1 cellular context compared by ENCODE assay signal in genomic region chr16:4273858-4274291, GRCh38.
TF ChIP-seq lines count a peak whose summit lies in the region.

No MANE protein-coding gene starts in this region.

TF ChIP-seq in HepG2, 621 proteins besides CTCF, POLR2A, EP300 and RAD21 (continues in another document):
- TF ChIP-seq SIX4 (CRISPR knock-in tag; IDR thresholded peaks at IDR 0.05), result no peak
- TF ChIP-seq ZNF326 (CRISPR knock-in tag; IDR thresholded peaks at IDR 0.05; ENCODE audit: borderline replicate concordance), result no peak
- no peak for TF ChIP-seq ZNF318 (CRISPR knock-in tag; IDR thresholded peaks at IDR 0.05)
- TF ChIP-seq SMAD1 (CRISPR knock-in tag; IDR thresholded peaks at IDR 0.05; ENCODE audit: borderline replicate concordance, low read depth), result no peak
- no peak for TF ChIP-seq ARNT2 (CRISPR knock-in tag; IDR thresholded peaks at IDR 0.05; ENCODE audit: low read depth)
- TF ChIP-seq PBX2 (CRISPR knock-in tag; IDR thresholded peaks at IDR 0.05), result no peak
- no peak for TF ChIP-seq ZNF335 (CRISPR knock-in tag; IDR thresholded peaks at IDR 0.05)
- peak; percentile 11; the same call in 1 of the 2 replicates for TF ChIP-seq ZGPAT (CRISPR knock-in tag; IDR thresholded peaks at IDR 0.05)
- TF ChIP-seq FOXA3 (CRISPR knock-in tag; IDR thresholded peaks at IDR 0.05), result no peak
- TF ChIP-seq NFYC (CRISPR knock-in tag; IDR thresholded peaks at IDR 0.05), result no peak
- no peak for TF ChIP-seq HNRNPLL (IDR thresholded peaks at IDR 0.05; ENCODE audit: low read depth, low read length, poor library complexity, severe bottlenecking)
- TF ChIP-seq STAG1 (CRISPR knock-in tag; IDR thresholded peaks at IDR 0.05), result no peak
- no peak for TF ChIP-seq ZBTB40 (IDR thresholded peaks at IDR 0.05)
- TF ChIP-seq ZBTB40 (CRISPR knock-in tag; IDR thresholded peaks at IDR 0.05), result no peak
- TF ChIP-seq U2AF1 (optimal IDR thresholded peaks at IDR 0.05; ENCODE audit: low read depth, low read length), result no peak
- no peak for TF ChIP-seq ZNF547 (CRISPR knock-in tag; IDR thresholded peaks at IDR 0.05)
- TF ChIP-seq SRY (CRISPR knock-in tag; IDR thresholded peaks at IDR 0.05), result no peak
- no peak for TF ChIP-seq MIER2 (CRISPR knock-in tag; IDR thresholded peaks at IDR 0.05)
- TF ChIP-seq FOXJ3 (CRISPR knock-in tag; IDR thresholded peaks at IDR 0.05; ENCODE audit: borderline replicate concordance), result no peak
- TF ChIP-seq NFAT5 (CRISPR knock-in tag; IDR thresholded peaks at IDR 0.05), result no peak
- TF ChIP-seq ATF7-NPFF (CRISPR knock-in tag; IDR thresholded peaks at IDR 0.05; ENCODE audit: low read depth), result no peak
- no peak for TF ChIP-seq ZNF879 (CRISPR knock-in tag; IDR thresholded peaks at IDR 0.05)
- no peak for TF ChIP-seq ZNF652 (CRISPR knock-in tag; IDR thresholded peaks at IDR 0.05; ENCODE audit: borderline replicate concordance, low read depth)
- TF ChIP-seq ZBTB8A (CRISPR knock-in tag; IDR thresholded peaks at IDR 0.05; ENCODE audit: borderline replicate concordance, low read depth), result no peak
- TF ChIP-seq ZNF207 (IDR thresholded peaks at IDR 0.05; ENCODE audit: borderline replicate concordance), result no peak
- TF ChIP-seq JARID2 (CRISPR knock-in tag; IDR thresholded peaks at IDR 0.05; ENCODE audit: insufficient replicate concordance), result no peak
- no peak for TF ChIP-seq BORCS8-MEF2B (CRISPR knock-in tag; IDR thresholded peaks at IDR 0.05)
- TF ChIP-seq ZNF501 (CRISPR knock-in tag; IDR thresholded peaks at IDR 0.05), result 0 out of 2 replicates have a peak, but pooled peaks have one; percentile 10
- TF ChIP-seq ZSCAN25 (CRISPR knock-in tag; IDR thresholded peaks at IDR 0.05), result peak; percentile 42; the same call in 1 of the 2 replicates
- TF ChIP-seq TCF7L2 (IDR thresholded peaks at IDR 0.05; ENCODE audit: low read depth, low read length), result no peak
